In the genomic region with DNA sequence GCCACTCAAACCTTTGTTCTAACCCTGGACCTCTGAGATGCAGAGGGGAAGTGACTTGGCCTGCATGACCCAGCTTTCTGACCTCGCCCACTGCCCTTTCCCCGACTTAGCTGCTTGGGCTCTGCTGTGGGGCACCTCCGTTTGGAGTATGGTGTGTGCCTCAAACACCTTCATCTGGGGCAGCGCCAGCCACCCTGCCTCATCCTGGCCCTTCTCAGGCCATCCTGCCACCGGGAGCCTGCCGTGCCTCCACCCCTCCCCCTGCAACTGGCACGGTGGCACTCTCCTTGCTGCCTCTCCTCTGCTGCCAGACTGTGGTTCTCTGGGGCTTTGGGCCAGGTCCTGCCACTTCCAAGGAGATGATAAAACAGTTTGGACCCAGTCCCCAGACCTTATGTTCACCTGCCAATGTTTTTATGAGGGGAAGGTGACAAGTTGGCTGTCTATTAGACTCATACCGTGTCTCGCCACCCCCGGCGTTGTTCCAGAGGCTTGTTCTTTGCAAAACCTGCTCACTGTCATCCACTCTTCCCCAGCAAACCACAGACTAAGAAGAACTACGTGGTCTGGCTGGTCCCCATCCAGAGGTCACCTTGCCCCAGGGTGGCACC, we compare ENCODE assay signal across 8 cellular contexts. TPM values are rescaled to one million over a fixed set of nuclear protein-coding genes. Genes with fewer than 3 reads are reported as not detected.
DNase-seq lines count a peak whose midpoint lies in the region; ATAC-seq and TF ChIP-seq lines count a peak whose summit lies in the region.

No MANE protein-coding gene starts in this region.

- H3K4me3 ChIP-seq in HCT116 (replicated peaks in 1 of 2; ENCODE audit: low read depth in 1 of 2, low read length in 2 of 2) (no peak overlapping the region), SJSA1 (no peak overlapping the region), gastroesophageal sphincter (no peak overlapping the region), psoas muscle (no peak overlapping the region)

- intact Hi-C loops in HCT116 (cut with micrococcal nuclease) (no loop called here), psoas muscle (cut with DNase I) (loop anchor here in 1 of 2 donors (2.0 kb wide), 2 partner anchors 62 to 114 kb away; no protein-coding TSS in a partner anchor)

- H3K27ac ChIP-seq in HCT116 (ENCODE audit: low read depth, low read length): no peak overlapping the region
- H3K27ac ChIP-seq in SJSA1: peak overlapping the region; percentile 57; the same call in 1 of the 2 replicates
- H3K27ac ChIP-seq in gastroesophageal sphincter: peak overlapping the region in 3 of 4 donors; percentile 28 to 37 (median 35)
- H3K27ac ChIP-seq in psoas muscle: peak overlapping the region; percentile 86

- CTCF ChIA-PET in HCT116 (lab: Charles Lee): no interaction called here

- no peak overlapping the region for H3K9ac ChIP-seq in HCT116 (ENCODE audit: low read length)

- H3K79me2 ChIP-seq in HCT116 (ENCODE audit: insufficient read depth, low read length): peaks cover 83% of the 10 kb centered on the region

- no peak for TF ChIP-seq EP300 in gastroesophageal sphincter (IDR thresholded peaks at IDR 0.05)

- DNase-seq in HCT116 (ENCODE audit: low read depth, low spot score) (no peak), SJSA1 (ENCODE audit: low read depth in 1 of 2, low spot score in 2 of 2) (no peak), psoas muscle (peak; percentile 79 to 92), GM20000 (ENCODE audit: low spot score) (no peak), mesenteric fat pad (ENCODE audit: low spot score) (no peak)

- ATAC-seq in HCT116: no peak
- ATAC-seq in gastroesophageal sphincter: no peak
- peak; percentile 69 to 78 (median 76) for ATAC-seq in psoas muscle
- ATAC-seq in HG02642 (IDR thresholded peaks at IDR 0.05; ENCODE audit: poor library complexity, unreplicated experiment): no peak
- ATAC-seq in HG02938 (IDR thresholded peaks at IDR 0.05; ENCODE audit: unreplicated experiment): no peak

- RAD21 ChIA-PET in HCT116 (lab: Charles Lee; ENCODE audit: low non-redundant PET in 1 of 2, low total read pairs in 2 of 2, uncharacterized antibody in 2 of 2, unreplicated experiment in 2 of 2): interaction anchor here in 1 of 2 experiments (0.6 kb wide), 1 partner anchor 9 kb away, joined by 4 read pairs; no protein-coding TSS in a partner anchor

- no peak overlapping the region for H2AFZ ChIP-seq in HCT116 (ENCODE audit: low read depth, low read length, poor library complexity, severe bottlenecking)

- no peaks in the 10 kb centered on the region for H3K9me2 ChIP-seq in HCT116 (ENCODE audit: insufficient read depth)

- H3K36me3 ChIP-seq in HCT116 (ENCODE audit: control insufficient read depth in 1 of 2, insufficient read depth in 2 of 2, low read length in 2 of 2) (no peaks in the 10 kb centered on the region), SJSA1 (peaks cover 34% of the 10 kb centered on the region), gastroesophageal sphincter (no peaks in the 10 kb centered on the region), psoas muscle (ENCODE audit: insufficient read depth in 1 of 2, low read depth in 1 of 2) (no peaks in the 10 kb centered on the region)

- H3K9me3 ChIP-seq in HCT116 (ENCODE audit: control insufficient read depth in 1 of 2, insufficient read depth in 1 of 2, low read depth in 1 of 2, low read length in 2 of 2) (no peaks in the 10 kb centered on the region), SJSA1 (replicated peaks) (no peaks in the 10 kb centered on the region), gastroesophageal sphincter (no peaks in the 10 kb centered on the region), psoas muscle (no peaks in the 10 kb centered on the region)

- H3K4me2 ChIP-seq in HCT116 (ENCODE audit: low read length): peak overlapping the region; percentile 37; the same call in 1 of the 2 replicates

- TF ChIP-seq POLR2A in HCT116 (IDR thresholded peaks at IDR 0.05; ENCODE audit: borderline replicate concordance, extremely low read depth, insufficient read depth, insufficient read length): no peak
- no peak for TF ChIP-seq POLR2A in gastroesophageal sphincter (IDR thresholded peaks at IDR 0.05)

- POLR2A ChIA-PET in HCT116 (lab: Charles Lee): no interaction called here

- TF ChIP-seq CTCF in HCT116 (IDR thresholded peaks at IDR 0.05 in 2 of 3, conservative IDR thresholded peaks at IDR 0.05 in 1 of 3; ENCODE audit: borderline replicate concordance in 1 of 3, insufficient read depth in 1 of 3, low read depth in 2 of 3, low read length in 2 of 3): no peak
- no peak for TF ChIP-seq CTCF in gastroesophageal sphincter (IDR thresholded peaks at IDR 0.05)
- TF ChIP-seq CTCF in psoas muscle (IDR thresholded peaks at IDR 0.05): no peak
- TF ChIP-seq CTCF in GM20000 (IDR thresholded peaks at IDR 0.05; ENCODE audit: extremely low read depth, missing control alignments): no peak

- no peaks in the 10 kb centered on the region for H3K27me3 ChIP-seq in HCT116 (ENCODE audit: insufficient read depth, low read length)
- no peaks in the 10 kb centered on the region for H3K27me3 ChIP-seq in SJSA1 (replicated peaks)
- no peaks in the 10 kb centered on the region for H3K27me3 ChIP-seq in gastroesophageal sphincter
- H3K27me3 ChIP-seq in psoas muscle (ENCODE audit: insufficient read depth in 3 of 3, low read length in 2 of 3): no peaks in the 10 kb centered on the region

- WGBS in gastroesophageal sphincter (ENCODE audit: low coverage in 1 of 2), 2 donors: 30 to 42% methylated on average over 4 to 9 of the region's 12 CpGs
- WGBS in psoas muscle, 3 donors: 21 to 38% (median 21%) methylated on average over 12 of the region's 12 CpGs

- BruUV-seq in HCT116 (replicated peaks; lab: Mats Ljungman, UMichigan): no TSS peak

- H4K20me1 ChIP-seq in HCT116 (ENCODE audit: insufficient read depth): peaks cover 5% of the 10 kb centered on the region; the same call in 1 of the 2 replicates

- H3K4me1 ChIP-seq in HCT116 (ENCODE audit: control insufficient read depth in 1 of 2, insufficient read depth in 2 of 2, low read length in 2 of 2): peaks cover 50 to 68% of the 10 kb centered on the region in 2 experiments
- H3K4me1 ChIP-seq in SJSA1 (replicated peaks): peaks cover 55% of the 10 kb centered on the region
- peaks cover 0 to 89% (median 32%) of the 10 kb centered on the region in 3 donors for H3K4me1 ChIP-seq in gastroesophageal sphincter
- peaks cover 79% of the 10 kb centered on the region for H3K4me1 ChIP-seq in psoas muscle

- TF ChIP-seq RAD21 in HCT116 (IDR thresholded peaks at IDR 0.05; ENCODE audit: low read depth): no peak

TF ChIP-seq in HCT116, 20 proteins besides CTCF, POLR2A, EP300 and RAD21:
- TF ChIP-seq CBX3 (IDR thresholded peaks at IDR 0.05; ENCODE audit: low read depth) (no peak), SRF (IDR thresholded peaks at IDR 0.05; ENCODE audit: low read depth) (no peak), EGR1 (IDR thresholded peaks at IDR 0.05; ENCODE audit: low read depth) (no peak)
- TF ChIP-seq, protein P1, sequence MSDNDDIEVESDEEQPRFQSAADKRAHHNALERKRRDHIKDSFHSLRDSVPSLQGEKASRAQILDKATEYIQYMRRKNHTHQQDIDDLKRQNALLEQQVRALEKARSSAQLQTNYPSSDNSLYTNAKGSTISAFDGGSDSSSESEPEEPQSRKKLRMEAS (IDR thresholded peaks at IDR 0.05): no peak

RNA-seq across cellular contexts. Expression of a gene that starts 32.2 kb away (rescaled TPM):
- 36.3 TPM for total RNA-seq in HCT116 (2021; ENCODE audit: unreplicated experiment)
- 23.0 and 33.5 TPM in 2 replicates for polyA plus RNA-seq in HCT116 (2012)
- 36.0 and 49.4 TPM in 2 replicates for total RNA-seq in SJSA1 (2014; rRNA removed; shearing (Covaris generic))
- 10 to 100 TPM; 15.4 to 37.6 (median 20.9) TPM for total RNA-seq in gastroesophageal sphincter
- 100 to 1,000 TPM in 1 of 4 donors, 10 to 100 TPM in 3; 10.3 to 104 (median 34.7) TPM for total RNA-seq in psoas muscle
- polyA plus RNA-seq in psoas muscle: 10 to 100 TPM; 12.6 to 76.1 (median 52.8) TPM
- total RNA-seq in mesenteric fat pad: 49.3 TPM

Comparison
In these comparisons a context has a peak if more than half of its experiments do, and no peak if none do; other contexts are left out.
1. ATAC-seq: peak in psoas muscle (4 of 4); none in HCT116 (single experiment), gastroesophageal sphincter (single experiment), HG02642 (single experiment) and HG02938 (single experiment).
2. DNase-seq: peak in psoas muscle (2 of 2); none in HCT116 (single experiment), SJSA1 (0 of 2), GM20000 (single experiment) and mesenteric fat pad (single experiment).